In the genomic region with DNA sequence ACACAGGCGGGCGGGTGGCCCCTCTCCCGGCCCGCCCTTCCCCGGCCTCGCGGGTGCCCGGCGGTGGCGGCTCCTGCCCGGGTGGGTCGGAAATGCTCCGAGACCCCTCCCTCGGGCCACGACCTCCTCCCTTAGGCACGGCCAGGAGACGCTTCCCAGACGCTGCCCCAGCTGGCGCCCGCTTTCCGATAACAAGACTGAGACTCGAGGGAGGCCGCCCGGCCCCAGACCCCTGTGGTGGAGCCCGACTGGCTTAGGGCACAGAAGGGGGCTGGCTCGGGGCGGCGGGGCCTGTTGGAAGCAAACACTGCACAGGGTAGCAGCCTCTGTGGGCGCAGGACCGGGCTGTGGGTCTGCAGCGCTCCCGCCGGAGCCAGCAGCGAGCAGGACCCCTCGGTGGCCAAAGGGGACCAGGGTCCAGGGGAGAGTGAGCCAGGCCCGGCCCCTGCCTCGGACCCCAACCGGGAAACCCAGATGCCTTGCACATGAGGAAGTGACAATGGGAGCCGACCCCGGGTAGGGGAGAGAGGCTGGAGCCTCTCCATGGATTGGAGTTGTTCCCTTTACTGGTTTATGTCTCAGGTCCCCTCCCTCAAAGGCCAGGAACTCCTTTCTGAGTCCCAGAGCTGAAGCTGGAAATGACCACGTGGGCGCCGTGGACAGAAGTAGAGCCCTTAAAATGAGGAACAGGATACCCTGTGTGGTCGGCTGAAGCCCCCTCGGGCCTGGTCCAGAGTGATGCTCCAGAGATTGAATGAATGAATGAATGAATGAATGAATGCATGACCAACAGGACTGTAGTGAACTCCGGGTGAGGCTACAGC, we compare ENCODE assay signal across 1 cellular context.
TF ChIP-seq lines count a peak whose summit lies in the region.

No MANE protein-coding gene starts in this region.

TF ChIP-seq in K562, 482 proteins besides CTCF, POLR2A, EP300 and RAD21 (continued from another document and continues in another):
- TF ChIP-seq SAP30 (IDR thresholded peaks at IDR 0.05; ENCODE audit: borderline replicate concordance, insufficient read depth, low read depth, low read length, poor library complexity, severe bottlenecking) (peak; percentile 39), RBFOX2 (IDR thresholded peaks at IDR 0.05; ENCODE audit: low read depth, low read length) (peak; percentile 70), KLF1 (tag; IDR thresholded peaks at IDR 0.05) (no peak), HDAC1 (IDR thresholded peaks at IDR 0.05) (0 out of 4 replicates have a peak, but pooled peaks of 1 of the 2 experiments have one; percentile 11), ZNF217 (CRISPR knock-in tag; IDR thresholded peaks at IDR 0.05) (no peak), ZNF586 (CRISPR knock-in tag; conservative IDR thresholded peaks at IDR 0.05) (no peak), ZNF408 (CRISPR knock-in tag; IDR thresholded peaks at IDR 0.05; ENCODE audit: low read depth) (no peak), RBM22 (IDR thresholded peaks at IDR 0.05; ENCODE audit: low read depth, low read length, poor library complexity, severe bottlenecking) (peak; percentile 56), CLOCK (CRISPR knock-in tag; IDR thresholded peaks at IDR 0.05; ENCODE audit: borderline replicate concordance) (no peak), TBP (optimal IDR thresholded peaks at IDR 0.05; ENCODE audit: low read depth, low read length) (peak; percentile 34), L3MBTL2 (IDR thresholded peaks at IDR 0.05) (peak; percentile 34; the same call in 1 of the 2 replicates), TAF1 (IDR thresholded peaks at IDR 0.05; ENCODE audit: control insufficient read depth, extremely low read depth, insufficient read depth, low read length, severe bottlenecking) (peak; percentile 37), CHD1 (IDR thresholded peaks at IDR 0.05; ENCODE audit: low read length) (peak; percentile 43), ZNF24 (IDR thresholded peaks at IDR 0.05) (peak; percentile 97), ZFX (CRISPR knock-in tag; IDR thresholded peaks at IDR 0.05) (peak; percentile 72), PCBP1 (IDR thresholded peaks at IDR 0.05; ENCODE audit: low read depth, low read length, poor library complexity, severe bottlenecking) (peak; percentile 11), POLR2G (IDR thresholded peaks at IDR 0.05; ENCODE audit: low read depth, low read length) (peak; percentile 67), ZNF263 (CRISPR knock-in tag; IDR thresholded peaks at IDR 0.05; ENCODE audit: borderline replicate concordance) (no peak), ZNF354B (CRISPR knock-in tag; IDR thresholded peaks at IDR 0.05) (no peak)
- TF ChIP-seq, protein P1, sequence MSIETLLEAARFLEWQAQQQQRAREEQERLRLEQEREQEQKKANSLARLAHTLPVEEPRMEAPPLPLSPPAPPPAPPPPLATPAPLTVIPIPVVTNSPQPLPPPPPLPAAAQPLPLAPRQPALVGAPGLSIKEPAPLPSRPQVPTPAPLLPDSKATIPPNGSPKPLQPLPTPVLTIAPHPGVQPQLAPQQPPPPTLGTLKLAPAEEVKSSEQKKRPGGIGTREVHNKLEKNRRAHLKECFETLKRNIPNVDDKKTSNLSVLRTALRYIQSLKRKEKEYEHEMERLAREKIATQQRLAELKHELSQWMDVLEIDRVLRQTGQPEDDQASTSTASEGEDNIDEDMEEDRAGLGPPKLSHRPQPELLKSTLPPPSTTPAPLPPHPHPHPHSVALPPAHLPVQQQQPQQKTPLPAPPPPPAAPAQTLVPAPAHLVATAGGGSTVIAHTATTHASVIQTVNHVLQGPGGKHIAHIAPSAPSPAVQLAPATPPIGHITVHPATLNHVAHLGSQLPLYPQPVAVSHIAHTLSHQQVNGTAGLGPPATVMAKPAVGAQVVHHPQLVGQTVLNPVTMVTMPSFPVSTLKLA (conservative IDR thresholded peaks at IDR 0.05): peak in 1 of 2 experiments; percentile 24; a peak in 1 of 4 replicates
- TF ChIP-seq, protein P2, sequence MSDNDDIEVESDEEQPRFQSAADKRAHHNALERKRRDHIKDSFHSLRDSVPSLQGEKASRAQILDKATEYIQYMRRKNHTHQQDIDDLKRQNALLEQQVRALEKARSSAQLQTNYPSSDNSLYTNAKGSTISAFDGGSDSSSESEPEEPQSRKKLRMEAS (CRISPR knock-in tag; IDR thresholded peaks at IDR 0.05): peak; percentile 12; the same call in 1 of the 2 replicates
- TF ChIP-seq, protein P3, sequence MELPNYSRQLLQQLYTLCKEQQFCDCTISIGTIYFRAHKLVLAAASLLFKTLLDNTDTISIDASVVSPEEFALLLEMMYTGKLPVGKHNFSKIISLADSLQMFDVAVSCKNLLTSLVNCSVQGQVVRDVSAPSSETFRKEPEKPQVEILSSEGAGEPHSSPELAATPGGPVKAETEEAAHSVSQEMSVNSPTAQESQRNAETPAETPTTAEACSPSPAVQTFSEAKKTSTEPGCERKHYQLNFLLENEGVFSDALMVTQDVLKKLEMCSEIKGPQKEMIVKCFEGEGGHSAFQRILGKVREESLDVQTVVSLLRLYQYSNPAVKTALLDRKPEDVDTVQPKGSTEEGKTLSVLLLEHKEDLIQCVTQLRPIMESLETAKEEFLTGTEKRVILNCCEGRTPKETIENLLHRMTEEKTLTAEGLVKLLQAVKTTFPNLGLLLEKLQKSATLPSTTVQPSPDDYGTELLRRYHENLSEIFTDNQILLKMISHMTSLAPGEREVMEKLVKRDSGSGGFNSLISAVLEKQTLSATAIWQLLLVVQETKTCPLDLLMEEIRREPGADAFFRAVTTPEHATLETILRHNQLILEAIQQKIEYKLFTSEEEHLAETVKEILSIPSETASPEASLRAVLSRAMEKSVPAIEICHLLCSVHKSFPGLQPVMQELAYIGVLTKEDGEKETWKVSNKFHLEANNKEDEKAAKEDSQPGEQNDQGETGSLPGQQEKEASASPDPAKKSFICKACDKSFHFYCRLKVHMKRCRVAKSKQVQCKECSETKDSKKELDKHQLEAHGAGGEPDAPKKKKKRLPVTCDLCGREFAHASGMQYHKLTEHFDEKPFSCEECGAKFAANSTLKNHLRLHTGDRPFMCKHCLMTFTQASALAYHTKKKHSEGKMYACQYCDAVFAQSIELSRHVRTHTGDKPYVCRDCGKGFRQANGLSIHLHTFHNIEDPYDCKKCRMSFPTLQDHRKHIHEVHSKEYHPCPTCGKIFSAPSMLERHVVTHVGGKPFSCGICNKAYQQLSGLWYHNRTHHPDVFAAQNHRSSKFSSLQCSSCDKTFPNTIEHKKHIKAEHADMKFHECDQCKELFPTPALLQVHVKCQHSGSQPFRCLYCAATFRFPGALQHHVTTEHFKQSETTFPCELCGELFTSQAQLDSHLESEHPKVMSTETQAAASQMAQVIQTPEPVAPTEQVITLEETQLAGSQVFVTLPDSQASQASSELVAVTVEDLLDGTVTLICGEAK (IDR thresholded peaks at IDR 0.05): peak; percentile 53; the same call in 1 of the 2 replicates
- TF ChIP-seq, protein P3 (CRISPR knock-in tag; IDR thresholded peaks at IDR 0.05): no peak
- TF ChIP-seq, protein P4, sequence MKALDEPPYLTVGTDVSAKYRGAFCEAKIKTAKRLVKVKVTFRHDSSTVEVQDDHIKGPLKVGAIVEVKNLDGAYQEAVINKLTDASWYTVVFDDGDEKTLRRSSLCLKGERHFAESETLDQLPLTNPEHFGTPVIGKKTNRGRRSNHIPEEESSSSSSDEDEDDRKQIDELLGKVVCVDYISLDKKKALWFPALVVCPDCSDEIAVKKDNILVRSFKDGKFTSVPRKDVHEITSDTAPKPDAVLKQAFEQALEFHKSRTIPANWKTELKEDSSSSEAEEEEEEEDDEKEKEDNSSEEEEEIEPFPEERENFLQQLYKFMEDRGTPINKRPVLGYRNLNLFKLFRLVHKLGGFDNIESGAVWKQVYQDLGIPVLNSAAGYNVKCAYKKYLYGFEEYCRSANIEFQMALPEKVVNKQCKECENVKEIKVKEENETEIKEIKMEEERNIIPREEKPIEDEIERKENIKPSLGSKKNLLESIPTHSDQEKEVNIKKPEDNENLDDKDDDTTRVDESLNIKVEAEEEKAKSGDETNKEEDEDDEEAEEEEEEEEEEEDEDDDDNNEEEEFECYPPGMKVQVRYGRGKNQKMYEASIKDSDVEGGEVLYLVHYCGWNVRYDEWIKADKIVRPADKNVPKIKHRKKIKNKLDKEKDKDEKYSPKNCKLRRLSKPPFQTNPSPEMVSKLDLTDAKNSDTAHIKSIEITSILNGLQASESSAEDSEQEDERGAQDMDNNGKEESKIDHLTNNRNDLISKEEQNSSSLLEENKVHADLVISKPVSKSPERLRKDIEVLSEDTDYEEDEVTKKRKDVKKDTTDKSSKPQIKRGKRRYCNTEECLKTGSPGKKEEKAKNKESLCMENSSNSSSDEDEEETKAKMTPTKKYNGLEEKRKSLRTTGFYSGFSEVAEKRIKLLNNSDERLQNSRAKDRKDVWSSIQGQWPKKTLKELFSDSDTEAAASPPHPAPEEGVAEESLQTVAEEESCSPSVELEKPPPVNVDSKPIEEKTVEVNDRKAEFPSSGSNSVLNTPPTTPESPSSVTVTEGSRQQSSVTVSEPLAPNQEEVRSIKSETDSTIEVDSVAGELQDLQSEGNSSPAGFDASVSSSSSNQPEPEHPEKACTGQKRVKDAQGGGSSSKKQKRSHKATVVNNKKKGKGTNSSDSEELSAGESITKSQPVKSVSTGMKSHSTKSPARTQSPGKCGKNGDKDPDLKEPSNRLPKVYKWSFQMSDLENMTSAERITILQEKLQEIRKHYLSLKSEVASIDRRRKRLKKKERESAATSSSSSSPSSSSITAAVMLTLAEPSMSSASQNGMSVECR (CRISPR knock-in tag; IDR thresholded peaks at IDR 0.05): 0 out of 2 replicates have a peak, but pooled peaks have one; percentile 39
